In the genomic region with DNA sequence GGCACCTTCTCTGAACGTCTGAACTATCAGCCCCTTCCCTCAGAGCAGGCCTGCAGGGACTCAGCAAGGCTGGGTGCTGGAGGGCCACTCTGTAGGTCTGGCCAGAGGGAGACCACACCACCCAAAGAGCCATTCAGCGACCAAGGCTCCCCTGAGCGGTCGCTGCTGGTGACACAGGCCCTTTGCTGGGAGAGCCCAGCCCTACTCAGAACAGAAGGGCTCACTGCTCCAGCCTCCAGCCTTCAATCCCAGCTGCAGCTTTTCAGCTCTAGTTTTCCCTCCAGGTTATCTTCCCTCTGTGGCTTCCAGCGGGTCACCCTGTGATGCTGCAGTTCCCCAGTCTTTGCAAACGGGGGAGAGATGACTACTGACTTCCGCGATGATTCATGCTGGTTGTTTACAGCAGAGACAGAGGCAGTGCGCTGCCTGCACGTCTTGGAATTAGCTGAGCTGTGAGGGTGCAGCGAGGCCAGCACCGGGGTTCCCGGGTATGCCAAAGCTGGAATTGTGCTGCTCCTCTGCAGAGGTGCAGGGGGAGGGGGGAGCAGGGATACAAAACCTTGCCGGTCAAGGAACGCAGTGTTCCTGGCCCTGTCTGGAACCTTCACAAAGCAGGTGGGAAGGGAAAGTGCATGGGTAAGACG, we compare ENCODE assay signal across 1 cellular context.
A peak's percentile ranks its signal among the peaks of the same experiment; 100 is the strongest.
TF ChIP-seq lines count a peak whose summit lies in the region.

No MANE protein-coding gene starts in this region.

TF ChIP-seq in K562, 482 proteins besides CTCF, POLR2A, EP300 and RAD21 (continued from another document and continues in another):
- TF ChIP-seq, protein P1, sequence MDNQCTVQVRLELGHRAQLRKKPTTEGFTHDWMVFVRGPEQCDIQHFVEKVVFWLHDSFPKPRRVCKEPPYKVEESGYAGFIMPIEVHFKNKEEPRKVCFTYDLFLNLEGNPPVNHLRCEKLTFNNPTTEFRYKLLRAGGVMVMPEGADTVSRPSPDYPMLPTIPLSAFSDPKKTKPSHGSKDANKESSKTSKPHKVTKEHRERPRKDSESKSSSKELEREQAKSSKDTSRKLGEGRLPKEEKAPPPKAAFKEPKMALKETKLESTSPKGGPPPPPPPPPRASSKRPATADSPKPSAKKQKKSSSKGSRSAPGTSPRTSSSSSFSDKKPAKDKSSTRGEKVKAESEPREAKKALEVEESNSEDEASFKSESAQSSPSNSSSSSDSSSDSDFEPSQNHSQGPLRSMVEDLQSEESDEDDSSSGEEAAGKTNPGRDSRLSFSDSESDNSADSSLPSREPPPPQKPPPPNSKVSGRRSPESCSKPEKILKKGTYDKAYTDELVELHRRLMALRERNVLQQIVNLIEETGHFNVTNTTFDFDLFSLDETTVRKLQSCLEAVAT (IDR thresholded peaks at IDR 0.05) = 0 out of 4 replicates have a peak, but pooled peaks of 1 of the 2 experiments have one; percentile 18
- TF ChIP-seq SMAD3 (CRISPR knock-in tag; conservative IDR thresholded peaks at IDR 0.05) (no peak), EGR1 (conservative IDR thresholded peaks at IDR 0.05) (peak; percentile 46; the same call in 1 of the 2 replicates), GATA2 (CRISPR knock-in tag; IDR thresholded peaks at IDR 0.05) (no peak), MAFF (IDR thresholded peaks at IDR 0.05; ENCODE audit: low read length) (peak; percentile 40; the same call in 1 of the 2 replicates), CCNT2 (IDR thresholded peaks at IDR 0.05; ENCODE audit: borderline replicate concordance, extremely low read depth, insufficient read length, low read depth, low read length) (peak; percentile 30), MTA2 (IDR thresholded peaks at IDR 0.05; ENCODE audit: low read depth) (0 out of 2 replicates have a peak, but pooled peaks have one; percentile 15), NFYB (IDR thresholded peaks at IDR 0.05; ENCODE audit: extremely low read depth, insufficient read length) (no peak), ESRRA (IDR thresholded peaks at IDR 0.05; ENCODE audit: borderline replicate concordance, low read depth) (peak; percentile 75; the same call in 1 of the 2 replicates), BRCA1 (IDR thresholded peaks at IDR 0.05) (no peak), BRCA1 (CRISPR knock-in tag; IDR thresholded peaks at IDR 0.05) (no peak), POLR2B (IDR thresholded peaks at IDR 0.05; ENCODE audit: low read depth, partially characterized antibody) (peak; percentile 33), ZNF134 (CRISPR knock-in tag; conservative IDR thresholded peaks at IDR 0.05) (no peak), TAL1 (IDR thresholded peaks at IDR 0.05) (peak; percentile 27; the same call in 1 of the 2 replicates), SIN3B (IDR thresholded peaks at IDR 0.05; ENCODE audit: low read depth) (peak; percentile 23; the same call in 1 of the 2 replicates), MYC (IDR thresholded peaks at IDR 0.05; ENCODE audit: low read depth, low read length) (peak; percentile 57; the same call in 1 of the 2 replicates), MYC (CRISPR knock-in tag; IDR thresholded peaks at IDR 0.05; ENCODE audit: borderline replicate concordance, low read depth) (no peak), CBFB (CRISPR knock-in tag; IDR thresholded peaks at IDR 0.05) (no peak), PML (IDR thresholded peaks at IDR 0.05; ENCODE audit: low read length) (peak; percentile 49; the same call in 1 of the 2 replicates), ELF2 (CRISPR knock-in tag; IDR thresholded peaks at IDR 0.05) (0 out of 2 replicates have a peak, but pooled peaks have one; percentile 18), ZNF766 (CRISPR knock-in tag; conservative IDR thresholded peaks at IDR 0.05) (peak; percentile 85), RBFOX2 (IDR thresholded peaks at IDR 0.05; ENCODE audit: low read depth, low read length) (peak; percentile 54), MBD2 (IDR thresholded peaks at IDR 0.05; ENCODE audit: borderline replicate concordance, low read depth) (peak; percentile 69; the same call in 1 of the 2 replicates), HMGN3 (IDR thresholded peaks at IDR 0.05; ENCODE audit: borderline replicate concordance, extremely low read depth, insufficient read length, low read depth, low read length) (no peak), NR2C2 (CRISPR knock-in tag; IDR thresholded peaks at IDR 0.05) (no peak), NR2C2 (tag; IDR thresholded peaks at IDR 0.05) (peak; percentile 84), C11orf30 (IDR thresholded peaks at IDR 0.05; ENCODE audit: low read depth) (peak; percentile 75), TAF9B (IDR thresholded peaks at IDR 0.05; ENCODE audit: partially characterized antibody) (peak; percentile 56), RHOXF2B (CRISPR knock-in tag; conservative IDR thresholded peaks at IDR 0.05) (0 out of 2 replicates have a peak, but pooled peaks have one; percentile 22), BHLHE40 (IDR thresholded peaks at IDR 0.05; ENCODE audit: low read length) (peak; percentile 59), HOXB6 (CRISPR knock-in tag; IDR thresholded peaks at IDR 0.05; ENCODE audit: borderline replicate concordance) (no peak), NEUROD1 (IDR thresholded peaks at IDR 0.05; ENCODE audit: borderline replicate concordance, low read depth, low read length, partially characterized antibody) (peak; percentile 86)
- TF ChIP-seq, protein P2, sequence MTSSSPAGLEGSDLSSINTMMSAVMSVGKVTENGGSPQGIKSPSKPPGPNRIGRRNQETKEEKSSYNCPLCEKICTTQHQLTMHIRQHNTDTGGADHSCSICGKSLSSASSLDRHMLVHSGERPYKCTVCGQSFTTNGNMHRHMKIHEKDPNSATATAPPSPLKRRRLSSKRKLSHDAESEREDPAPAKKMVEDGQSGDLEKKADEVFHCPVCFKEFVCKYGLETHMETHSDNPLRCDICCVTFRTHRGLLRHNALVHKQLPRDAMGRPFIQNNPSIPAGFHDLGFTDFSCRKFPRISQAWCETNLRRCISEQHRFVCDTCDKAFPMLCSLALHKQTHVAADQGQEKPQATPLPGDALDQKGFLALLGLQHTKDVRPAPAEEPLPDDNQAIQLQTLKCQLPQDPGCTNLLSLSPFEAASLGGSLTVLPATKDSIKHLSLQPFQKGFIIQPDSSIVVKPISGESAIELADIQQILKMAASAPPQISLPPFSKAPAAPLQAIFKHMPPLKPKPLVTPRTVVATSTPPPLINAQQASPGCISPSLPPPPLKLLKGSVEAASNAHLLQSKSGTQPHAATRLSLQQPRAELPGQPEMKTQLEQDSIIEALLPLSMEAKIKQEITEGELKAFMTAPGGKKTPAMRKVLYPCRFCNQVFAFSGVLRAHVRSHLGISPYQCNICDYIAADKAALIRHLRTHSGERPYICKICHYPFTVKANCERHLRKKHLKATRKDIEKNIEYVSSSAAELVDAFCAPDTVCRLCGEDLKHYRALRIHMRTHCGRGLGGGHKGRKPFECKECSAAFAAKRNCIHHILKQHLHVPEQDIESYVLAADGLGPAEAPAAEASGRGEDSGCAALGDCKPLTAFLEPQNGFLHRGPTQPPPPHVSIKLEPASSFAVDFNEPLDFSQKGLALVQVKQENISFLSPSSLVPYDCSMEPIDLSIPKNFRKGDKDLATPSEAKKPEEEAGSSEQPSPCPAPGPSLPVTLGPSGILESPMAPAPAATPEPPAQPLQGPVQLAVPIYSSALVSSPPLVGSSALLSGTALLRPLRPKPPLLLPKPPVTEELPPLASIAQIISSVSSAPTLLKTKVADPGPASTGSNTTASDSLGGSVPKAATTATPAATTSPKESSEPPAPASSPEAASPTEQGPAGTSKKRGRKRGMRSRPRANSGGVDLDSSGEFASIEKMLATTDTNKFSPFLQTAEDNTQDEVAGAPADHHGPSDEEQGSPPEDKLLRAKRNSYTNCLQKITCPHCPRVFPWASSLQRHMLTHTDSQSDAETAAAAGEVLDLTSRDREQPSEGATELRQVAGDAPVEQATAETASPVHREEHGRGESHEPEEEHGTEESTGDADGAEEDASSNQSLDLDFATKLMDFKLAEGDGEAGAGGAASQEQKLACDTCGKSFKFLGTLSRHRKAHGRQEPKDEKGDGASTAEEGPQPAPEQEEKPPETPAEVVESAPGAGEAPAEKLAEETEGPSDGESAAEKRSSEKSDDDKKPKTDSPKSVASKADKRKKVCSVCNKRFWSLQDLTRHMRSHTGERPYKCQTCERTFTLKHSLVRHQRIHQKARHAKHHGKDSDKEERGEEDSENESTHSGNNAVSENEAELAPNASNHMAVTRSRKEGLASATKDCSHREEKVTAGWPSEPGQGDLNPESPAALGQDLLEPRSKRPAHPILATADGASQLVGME (CRISPR knock-in tag; IDR thresholded peaks at IDR 0.05) = peak; percentile 28; the same call in 1 of the 2 replicates
- TF ChIP-seq, protein P3, sequence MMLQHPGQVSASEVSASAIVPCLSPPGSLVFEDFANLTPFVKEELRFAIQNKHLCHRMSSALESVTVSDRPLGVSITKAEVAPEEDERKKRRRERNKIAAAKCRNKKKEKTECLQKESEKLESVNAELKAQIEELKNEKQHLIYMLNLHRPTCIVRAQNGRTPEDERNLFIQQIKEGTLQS (IDR thresholded peaks at IDR 0.05) = peak; percentile 97
- TF ChIP-seq, protein P3 (CRISPR knock-in tag; conservative IDR thresholded peaks at IDR 0.05) = peak; percentile 93
- TF ChIP-seq, protein P4, sequence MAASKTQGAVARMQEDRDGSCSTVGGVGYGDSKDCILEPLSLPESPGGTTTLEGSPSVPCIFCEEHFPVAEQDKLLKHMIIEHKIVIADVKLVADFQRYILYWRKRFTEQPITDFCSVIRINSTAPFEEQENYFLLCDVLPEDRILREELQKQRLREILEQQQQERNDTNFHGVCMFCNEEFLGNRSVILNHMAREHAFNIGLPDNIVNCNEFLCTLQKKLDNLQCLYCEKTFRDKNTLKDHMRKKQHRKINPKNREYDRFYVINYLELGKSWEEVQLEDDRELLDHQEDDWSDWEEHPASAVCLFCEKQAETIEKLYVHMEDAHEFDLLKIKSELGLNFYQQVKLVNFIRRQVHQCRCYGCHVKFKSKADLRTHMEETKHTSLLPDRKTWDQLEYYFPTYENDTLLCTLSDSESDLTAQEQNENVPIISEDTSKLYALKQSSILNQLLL (CRISPR knock-in tag; IDR thresholded peaks at IDR 0.05; ENCODE audit: borderline replicate concordance) = no peak
- TF ChIP-seq, protein P5, sequence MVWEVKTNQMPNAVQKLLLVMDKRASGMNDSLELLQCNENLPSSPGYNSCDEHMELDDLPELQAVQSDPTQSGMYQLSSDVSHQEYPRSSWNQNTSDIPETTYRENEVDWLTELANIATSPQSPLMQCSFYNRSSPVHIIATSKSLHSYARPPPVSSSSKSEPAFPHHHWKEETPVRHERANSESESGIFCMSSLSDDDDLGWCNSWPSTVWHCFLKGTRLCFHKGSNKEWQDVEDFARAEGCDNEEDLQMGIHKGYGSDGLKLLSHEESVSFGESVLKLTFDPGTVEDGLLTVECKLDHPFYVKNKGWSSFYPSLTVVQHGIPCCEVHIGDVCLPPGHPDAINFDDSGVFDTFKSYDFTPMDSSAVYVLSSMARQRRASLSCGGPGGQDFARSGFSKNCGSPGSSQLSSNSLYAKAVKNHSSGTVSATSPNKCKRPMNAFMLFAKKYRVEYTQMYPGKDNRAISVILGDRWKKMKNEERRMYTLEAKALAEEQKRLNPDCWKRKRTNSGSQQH (CRISPR knock-in tag; IDR thresholded peaks at IDR 0.05) = no peak
- TF ChIP-seq, protein P6, sequence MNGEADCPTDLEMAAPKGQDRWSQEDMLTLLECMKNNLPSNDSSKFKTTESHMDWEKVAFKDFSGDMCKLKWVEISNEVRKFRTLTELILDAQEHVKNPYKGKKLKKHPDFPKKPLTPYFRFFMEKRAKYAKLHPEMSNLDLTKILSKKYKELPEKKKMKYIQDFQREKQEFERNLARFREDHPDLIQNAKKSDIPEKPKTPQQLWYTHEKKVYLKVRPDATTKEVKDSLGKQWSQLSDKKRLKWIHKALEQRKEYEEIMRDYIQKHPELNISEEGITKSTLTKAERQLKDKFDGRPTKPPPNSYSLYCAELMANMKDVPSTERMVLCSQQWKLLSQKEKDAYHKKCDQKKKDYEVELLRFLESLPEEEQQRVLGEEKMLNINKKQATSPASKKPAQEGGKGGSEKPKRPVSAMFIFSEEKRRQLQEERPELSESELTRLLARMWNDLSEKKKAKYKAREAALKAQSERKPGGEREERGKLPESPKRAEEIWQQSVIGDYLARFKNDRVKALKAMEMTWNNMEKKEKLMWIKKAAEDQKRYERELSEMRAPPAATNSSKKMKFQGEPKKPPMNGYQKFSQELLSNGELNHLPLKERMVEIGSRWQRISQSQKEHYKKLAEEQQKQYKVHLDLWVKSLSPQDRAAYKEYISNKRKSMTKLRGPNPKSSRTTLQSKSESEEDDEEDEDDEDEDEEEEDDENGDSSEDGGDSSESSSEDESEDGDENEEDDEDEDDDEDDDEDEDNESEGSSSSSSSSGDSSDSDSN (IDR thresholded peaks at IDR 0.05; ENCODE audit: borderline replicate concordance in 1 of 2, low read depth in 2 of 2, low read length in 2 of 2) = peak; percentile 90 to 99; a peak in 3 of 4 replicates
- TF ChIP-seq, protein P7, sequence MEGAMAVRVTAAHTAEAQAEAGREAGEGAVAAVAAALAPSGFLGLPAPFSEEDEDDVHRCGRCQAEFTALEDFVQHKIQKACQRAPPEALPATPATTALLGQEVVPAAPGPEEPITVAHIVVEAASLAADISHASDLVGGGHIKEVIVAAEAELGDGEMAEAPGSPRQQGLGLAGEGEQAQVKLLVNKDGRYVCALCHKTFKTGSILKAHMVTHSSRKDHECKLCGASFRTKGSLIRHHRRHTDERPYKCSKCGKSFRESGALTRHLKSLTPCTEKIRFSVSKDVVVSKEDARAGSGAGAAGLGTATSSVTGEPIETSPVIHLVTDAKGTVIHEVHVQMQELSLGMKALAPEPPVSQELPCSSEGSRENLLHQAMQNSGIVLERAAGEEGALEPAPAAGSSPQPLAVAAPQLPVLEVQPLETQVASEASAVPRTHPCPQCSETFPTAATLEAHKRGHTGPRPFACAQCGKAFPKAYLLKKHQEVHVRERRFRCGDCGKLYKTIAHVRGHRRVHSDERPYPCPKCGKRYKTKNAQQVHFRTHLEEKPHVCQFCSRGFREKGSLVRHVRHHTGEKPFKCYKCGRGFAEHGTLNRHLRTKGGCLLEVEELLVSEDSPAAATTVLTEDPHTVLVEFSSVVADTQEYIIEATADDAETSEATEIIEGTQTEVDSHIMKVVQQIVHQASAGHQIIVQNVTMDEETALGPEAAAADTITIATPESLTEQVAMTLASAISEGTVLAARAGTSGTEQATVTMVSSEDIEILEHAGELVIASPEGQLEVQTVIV (CRISPR knock-in tag; IDR thresholded peaks at IDR 0.05; ENCODE audit: borderline replicate concordance) = no peak
- TF ChIP-seq, protein P8, sequence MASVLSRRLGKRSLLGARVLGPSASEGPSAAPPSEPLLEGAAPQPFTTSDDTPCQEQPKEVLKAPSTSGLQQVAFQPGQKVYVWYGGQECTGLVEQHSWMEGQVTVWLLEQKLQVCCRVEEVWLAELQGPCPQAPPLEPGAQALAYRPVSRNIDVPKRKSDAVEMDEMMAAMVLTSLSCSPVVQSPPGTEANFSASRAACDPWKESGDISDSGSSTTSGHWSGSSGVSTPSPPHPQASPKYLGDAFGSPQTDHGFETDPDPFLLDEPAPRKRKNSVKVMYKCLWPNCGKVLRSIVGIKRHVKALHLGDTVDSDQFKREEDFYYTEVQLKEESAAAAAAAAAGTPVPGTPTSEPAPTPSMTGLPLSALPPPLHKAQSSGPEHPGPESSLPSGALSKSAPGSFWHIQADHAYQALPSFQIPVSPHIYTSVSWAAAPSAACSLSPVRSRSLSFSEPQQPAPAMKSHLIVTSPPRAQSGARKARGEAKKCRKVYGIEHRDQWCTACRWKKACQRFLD (CRISPR knock-in tag; IDR thresholded peaks at IDR 0.05) = peak; percentile 78
